ENCODE assay signal across 14 cellular contexts in genomic region chr10:32940321-32941264, GRCh38. TPM values are rescaled to one million over a fixed set of nuclear protein-coding genes. Genes with fewer than 3 reads are reported as not detected.
DNase-seq lines count a peak whose midpoint lies in the region; ATAC-seq, FAIRE-seq and TF ChIP-seq lines count a peak whose summit lies in the region.
"Had no signal": no experiment of that assay in that cellular context is flagged by ENCODE, and none has a peak within 500 bp of the region (broad histone marks: within the 10 kb centered on the region; RNA-seq: fewer than 3 reads in every experiment).

No MANE protein-coding gene starts in this region.

- peaks cover 48 to 100% of the 10 kb centered on the region in 2 experiments for H3K79me2 ChIP-seq in H1 (ENCODE audit: control insufficient read depth in 1 of 2, insufficient read depth in 2 of 2, low read length in 2 of 2)

- peak overlapping the region; percentile 71; the same call in 1 of the 2 replicates for H2AK5ac ChIP-seq in H1 (ENCODE audit: low read depth, low read length)

- H2BK15ac ChIP-seq in H1 (ENCODE audit: low read length), result no peak overlapping the region

- H3K23ac ChIP-seq in H1 (ENCODE audit: insufficient read length), result no peak overlapping the region

- no peak overlapping the region for H3K4me3 ChIP-seq in H1 (ENCODE audit: extremely low read depth in 1 of 4, insufficient read depth in 2 of 4, low read depth in 3 of 4, low read length in 4 of 4)
- no peak overlapping the region for H3K4me3 ChIP-seq in gastrocnemius medialis

- in situ Hi-C loops in gastrocnemius medialis (cut with MboI; ENCODE audit: low sequenced_read_pairs in 4 of 4), result no loop called here

- no peak overlapping the region for H3K18ac ChIP-seq in H1 (ENCODE audit: extremely low read depth, low read length)

- no peak for TF ChIP-seq EP300 in H1 (IDR thresholded peaks at IDR 0.05; ENCODE audit: borderline replicate concordance in 1 of 2, low read depth in 2 of 2, low read length in 2 of 2)

- H3K27ac ChIP-seq in H1 (ENCODE audit: low read depth, low read length), result no peak overlapping the region
- peak overlapping the region; percentile 38 to 82 (median 46) for H3K27ac ChIP-seq in gastrocnemius medialis

- H4K5ac ChIP-seq in H1 (ENCODE audit: insufficient read length, low read depth, low read length), result no peak overlapping the region

- H3K9me3 ChIP-seq in H1 (ENCODE audit: insufficient read depth in 2 of 2, low read depth in 1 of 2, low read length in 1 of 2), result no peaks in the 10 kb centered on the region
- H3K9me3 ChIP-seq in gastrocnemius medialis, result no peaks in the 10 kb centered on the region

- POLR2A ChIA-PET in H1 (lab: Charles Lee; ENCODE audit: partially characterized antibody), result interaction anchor here (1.8 to 4.2 kb wide), 3 partner anchors 10 to 16 kb away, joined by 8 to 19 read pairs (median 12); no protein-coding TSS in a partner anchor

- no peak overlapping the region for H3K4ac ChIP-seq in H1 (replicated peaks; ENCODE audit: insufficient read length, low read depth, low read length)

- CTCF ChIA-PET in H1 (lab: Charles Lee; ENCODE audit: partially characterized antibody), result interaction anchor here (0.7 to 2.2 kb wide), 4 partner anchors 17 to 66 kb away, joined by 3 to 8 read pairs (median 4); no protein-coding TSS in a partner anchor

- DNase-seq in H1 (ENCODE audit: low read depth in 1 of 2, low spot score in 2 of 2) (no peak), gastrocnemius medialis (no peak), HK-2 (ENCODE audit: unreplicated experiment) (no peak)
- DNase-seq in activated naive CD4-positive, alpha-beta T cell treated with Interleukin-2 at 50 U/mL for 16 hours, result no peak
- DNase-seq in activated naive CD4-positive, alpha-beta T cell (lab: John Stamatoyannopoulos, UW), result no peak
- DNase-seq: activated T-cell treated with anti-CD3 and anti-CD28 coated beads, Interleukin-2, amount 50 U/mL, for 48 hours; DMS79 treated with DMSO at 0.1 percent for 48 hours; KBM-7; naive thymus-derived CD4-positive, alpha-beta T cell; NCI-H510A treated with DMSO at 0.1 percent for 48 hours; substantia nigra had no signal

- no peak overlapping the region for H4K91ac ChIP-seq in H1 (replicated peaks; ENCODE audit: insufficient read length, low read length)

- no peak overlapping the region for H2BK12ac ChIP-seq in H1 (ENCODE audit: low read depth, low read length)

- no peaks in the 10 kb centered on the region for H3K23me2 ChIP-seq in H1 (ENCODE audit: low read depth, low read length)

- H2BK5ac ChIP-seq in H1 (ENCODE audit: low read depth, low read length), result no peak overlapping the region

- TF ChIP-seq POLR2A in H1 (IDR thresholded peaks at IDR 0.05; ENCODE audit: control extremely low read depth in 1 of 2, low read depth in 2 of 2, low read length in 2 of 2) (no peak), gastrocnemius medialis (IDR thresholded peaks at IDR 0.05) (no peak)

- no peak for FAIRE-seq in H1 (lab: Jason Lieb, UNC)

- H3K27me3 ChIP-seq in H1 (replicated peaks in 1 of 4; ENCODE audit: control insufficient read depth in 3 of 4, extremely low read depth in 1 of 4, insufficient read depth in 3 of 4, low read length in 3 of 4) (no peaks in the 10 kb centered on the region), gastrocnemius medialis (no peaks in the 10 kb centered on the region)

- H2BK120ac ChIP-seq in H1 (replicated peaks; ENCODE audit: low read depth, low read length), result no peak overlapping the region

- peaks cover 34 to 38% of the 10 kb centered on the region in 2 experiments for H4K20me1 ChIP-seq in H1 (replicated peaks in 1 of 2; ENCODE audit: control insufficient read depth in 1 of 2, insufficient read depth in 2 of 2, low read length in 2 of 2)

- intact Hi-C loops in gastrocnemius medialis (cut with DNase I; ENCODE audit: low total_unique reads), result no loop called here

- H3K4me1 ChIP-seq in H1 (replicated peaks in 1 of 4; ENCODE audit: control insufficient read depth in 3 of 4, insufficient read depth in 4 of 4, low read length in 3 of 4) (peaks cover 3 to 25% (median 20%) of the 10 kb centered on the region in 4 experiments; a peak in 6 of 7 replicates), gastrocnemius medialis (peaks cover 69% of the 10 kb centered on the region in 2 donors)

- WGBS in H1 (ENCODE audit: extremely low coverage in 1 of 2, insufficient coverage in 1 of 2, insufficient read length in 1 of 2, insufficient replicate concordance in 2 of 2, low coverage in 1 of 2, low lambda C conversion rate in 2 of 2, missing lambda C conversion rate in 1 of 2), 2 experiments, result 89% methylated on average over 10 of the region's 10 CpGs; no CpG with 5 or more reads in 1 of the 2 experiments

- no peak overlapping the region for H4K8ac ChIP-seq in H1 (ENCODE audit: extremely low read depth, insufficient read depth, low read length)

- TF ChIP-seq CTCF in H1 (IDR thresholded peaks at IDR 0.05; ENCODE audit: control extremely low read depth in 1 of 3, insufficient read depth in 1 of 3, low read depth in 1 of 3, low read length in 3 of 3), result no peak
- TF ChIP-seq CTCF in gastrocnemius medialis (IDR thresholded peaks at IDR 0.05 in 4 of 5, conservative IDR thresholded peaks at IDR 0.05 in 1 of 5), result no peak

- no peak overlapping the region for H3K14ac ChIP-seq in H1 (ENCODE audit: insufficient read length)

- H3K9ac ChIP-seq in H1 (replicated peaks in 1 of 4; ENCODE audit: extremely low read depth in 1 of 4, low read depth in 3 of 4, low read length in 3 of 4), result no peak overlapping the region; a peak in 1 of 7 replicates

- H3K56ac ChIP-seq in H1 (replicated peaks; ENCODE audit: insufficient read length, low read depth, low read length), result no peak overlapping the region

- H2BK20ac ChIP-seq in H1 (ENCODE audit: low read length), result no peak overlapping the region

- no peak overlapping the region for H3K4me2 ChIP-seq in H1 (ENCODE audit: insufficient read depth in 1 of 2, low read depth in 2 of 2, low read length in 2 of 2)

- no peak for TF ChIP-seq RAD21 in H1 (IDR thresholded peaks at IDR 0.05 in 1 of 2, conservative IDR thresholded peaks at IDR 0.05 in 1 of 2; ENCODE audit: low read depth in 2 of 2, low read length in 2 of 2)

- H2AFZ ChIP-seq in H1 (ENCODE audit: low read length), result no peak overlapping the region

- ATAC-seq in GM18502 (IDR thresholded peaks at IDR 0.05; ENCODE audit: poor library complexity, unreplicated experiment) (peak; percentile 52), HG02885 (IDR thresholded peaks at IDR 0.05; ENCODE audit: poor library complexity, unreplicated experiment) (peak; percentile 38), gastrocnemius medialis (no peak), GM18517 (IDR thresholded peaks at IDR 0.05; ENCODE audit: unreplicated experiment) (no peak)
- ATAC-seq: naive thymus-derived CD4-positive, alpha-beta T cell had no signal

- H3K79me1 ChIP-seq in H1 (ENCODE audit: low read depth, low read length), result peaks cover 11% of the 10 kb centered on the region; the same call in 1 of the 2 replicates

- H3K36me3 ChIP-seq in H1 (ENCODE audit: control insufficient read depth in 2 of 4, insufficient read depth in 4 of 4, low read length in 3 of 4) (no peaks in the 10 kb centered on the region; a peak in 1 of 8 replicates), gastrocnemius medialis (peaks cover 0 to 2% of the 10 kb centered on the region in 2 donors)

TF ChIP-seq in H1, 55 proteins besides CTCF, POLR2A, EP300 and RAD21:
- TF ChIP-seq PHF8 (conservative IDR thresholded peaks at IDR 0.05; ENCODE audit: low read depth, low read length) (no peak), JUN (IDR thresholded peaks at IDR 0.05; ENCODE audit: low read depth, low read length) (no peak), FOSL1 (IDR thresholded peaks at IDR 0.05; ENCODE audit: insufficient read depth, low read depth, low read length) (no peak), EZH2 (IDR thresholded peaks at IDR 0.05; ENCODE audit: low read depth, low read length, severe bottlenecking) (no peak), NANOG (IDR thresholded peaks at IDR 0.05; ENCODE audit: insufficient read depth, low read depth, low read length, poor library complexity, severe bottlenecking) (no peak), JUND (IDR thresholded peaks at IDR 0.05; ENCODE audit: low read length) (no peak), SIRT6 (IDR thresholded peaks at IDR 0.05; ENCODE audit: low read length) (no peak), TBP (IDR thresholded peaks at IDR 0.05; ENCODE audit: low read depth, low read length) (no peak), SP1 (IDR thresholded peaks at IDR 0.05; ENCODE audit: low read depth, low read length) (no peak), TAF1 (IDR thresholded peaks at IDR 0.05; ENCODE audit: low read depth, low read length) (no peak), CHD1 (IDR thresholded peaks at IDR 0.05; ENCODE audit: low read depth, low read length) (no peak), CEBPB (IDR thresholded peaks at IDR 0.05; ENCODE audit: low read depth, low read length) (no peak), TAF7 (optimal IDR thresholded peaks at IDR 0.05; ENCODE audit: borderline replicate concordance, low read depth, low read length) (no peak)
TF ChIP-seq in H1: peak in this region for 0.

RNA-seq across cellular contexts. Expression of gene ITGB1, which starts 17.4 kb away (rescaled TPM):
- 282 and 321 TPM in 2 replicates for total RNA-seq in H1 (2021; fragmentation: NEBNext Ultra II Directional; extraction: Animal tissue kit (Norgen Biotek cat#: 25700))
- polyA plus RNA-seq in H1 (2011; rRNA removed), result 57.1 and 82.7 TPM in 2 replicates
- 151 TPM for polyA plus RNA-seq in H1 (2011; cell fraction: cytosol; rRNA removed)
- polyA plus RNA-seq in H1 (2011; cell fraction: nucleus; rRNA removed), result 32.8 TPM
- 119 to 215 TPM (median 141 TPM) in 4 replicates for polyA plus RNA-seq in H1 (2012, experiment 1 of 2)
- 15.1 TPM for polyA plus RNA-seq in H1 (2012, experiment 2 of 2)
- 579 TPM for polyA plus RNA-seq in H1 (2013, experiment 1 of 2)
- polyA plus RNA-seq in H1 (2013, experiment 2 of 2), result 609 TPM
- 93.1 and 146 TPM in 2 replicates for polyA minus RNA-seq in H1 (2011; rRNA and poly(A)+ RNA removed)
- polyA minus RNA-seq in H1 (2011; cell fraction: cytosol; rRNA and poly(A)+ RNA removed), result 99.0 TPM
- polyA minus RNA-seq in H1 (2011; cell fraction: nucleus; rRNA and poly(A)+ RNA removed), result 131 TPM
- 100 to 1,000 TPM; 242 to 379 (median 368) TPM for total RNA-seq in gastrocnemius medialis

Comparison
In these comparisons a context has a peak if more than half of its experiments do, and no peak if none do; other contexts are left out.
1. ATAC-seq: peak in GM18502 (single experiment) and HG02885 (single experiment); none in gastrocnemius medialis (0 of 2) and GM18517 (single experiment).